18 cellular contexts compared by ENCODE assay signal in genomic region chr2:73077424-73077795, GRCh38. TPM values are rescaled to one million over a fixed set of nuclear protein-coding genes. Genes with fewer than 3 reads are reported as not detected.
DNase-seq lines count a peak whose midpoint lies in the region; ATAC-seq, FAIRE-seq and TF ChIP-seq lines count a peak whose summit lies in the region.
"Had no signal": no experiment of that assay in that cellular context is flagged by ENCODE, and none has a peak within 500 bp of the region (broad histone marks: within the 10 kb centered on the region; RNA-seq: fewer than 3 reads in every experiment).

No MANE protein-coding gene starts in this region.

- no peaks in the 10 kb centered on the region for H3K27me3 ChIP-seq in Loucy (ENCODE audit: insufficient read depth, low read length, poor library complexity, severe bottlenecking)
- H3K27me3 ChIP-seq in astrocyte (ENCODE audit: insufficient read depth, low read length), result no peaks in the 10 kb centered on the region
- H3K27me3 ChIP-seq: BE2C had no signal

- H3K27ac Mint-ChIP-seq in astrocyte (ENCODE audit: unreplicated experiment), result no peak overlapping the region
- H3K27ac Mint-ChIP-seq in stimulated activated effector memory CD8-positive, alpha-beta T cell treated with anti-CD3 and anti-CD28 coated beads, Interleukin-12 subunit alpha, Interleukin-12 subunit beta, amount 100 ng/mL, for 72 hours, result peak overlapping the region; percentile 67
- no peak overlapping the region for H3K27ac Mint-ChIP-seq in stimulated activated naive B cell treated with anti-CD40 and anti-IgM and Interleukin-4, amounts not matched to agents 10 μg/mL and 1 μg/mL and 100 μg/mL, for 72 hours

- H3K4me1 Mint-ChIP-seq in astrocyte (ENCODE audit: low read depth, unreplicated experiment), result no peaks in the 10 kb centered on the region
- H3K4me1 Mint-ChIP-seq in stimulated activated effector memory CD8-positive, alpha-beta T cell treated with anti-CD3 and anti-CD28 coated beads, Interleukin-12 subunit alpha, Interleukin-12 subunit beta, amount 100 ng/mL, for 72 hours, result peaks cover 6% of the 10 kb centered on the region
- no peaks in the 10 kb centered on the region for H3K4me1 Mint-ChIP-seq in stimulated activated naive B cell treated with anti-CD40 and anti-IgM and Interleukin-4, amounts not matched to agents 10 μg/mL and 1 μg/mL and 100 μg/mL, for 72 hours

- no peak overlapping the region for H3K27ac ChIP-seq in astrocyte (ENCODE audit: low read depth, low read length)
- H3K27ac ChIP-seq: A549, GM23248, HL-60 had no signal

- H4K20me1 ChIP-seq in Loucy (ENCODE audit: insufficient read depth, low read length, poor library complexity, severe bottlenecking) (no peaks in the 10 kb centered on the region), astrocyte (ENCODE audit: insufficient read depth, low read length) (peaks cover 86% of the 10 kb centered on the region)

- no peak overlapping the region for H2AFZ ChIP-seq in Loucy (ENCODE audit: low read length)
- no peak overlapping the region for H2AFZ ChIP-seq in astrocyte (ENCODE audit: low read depth, low read length)
- H2AFZ ChIP-seq: GM23248 had no signal

- H3K4me3 Mint-ChIP-seq in astrocyte (ENCODE audit: unreplicated experiment), result peak overlapping the region; percentile 1
- H3K4me3 Mint-ChIP-seq in stimulated activated effector memory CD8-positive, alpha-beta T cell treated with anti-CD3 and anti-CD28 coated beads, Interleukin-12 subunit alpha, Interleukin-12 subunit beta, amount 100 ng/mL, for 72 hours, result no peak overlapping the region
- no peak overlapping the region for H3K4me3 Mint-ChIP-seq in stimulated activated naive B cell treated with anti-CD40 and anti-IgM and Interleukin-4, amounts not matched to agents 10 μg/mL and 1 μg/mL and 100 μg/mL, for 72 hours
- H3K4me3 Mint-ChIP-seq: CD8-positive, alpha-beta memory T cell had no signal

- no peaks in the 10 kb centered on the region for H3K9me2 ChIP-seq in Loucy (replicated peaks; ENCODE audit: low read depth, low read length)

- no peak for ATAC-seq in stimulated activated effector memory CD8-positive, alpha-beta T cell treated with anti-CD3 and anti-CD28 coated beads, Interleukin-12 subunit alpha, Interleukin-12 subunit beta, amount 100 ng/mL, for 72 hours
- ATAC-seq in GM19452 (IDR thresholded peaks at IDR 0.05; ENCODE audit: unreplicated experiment), result no peak
- no peak for ATAC-seq in stimulated activated naive B cell treated with anti-CD40 and anti-IgM and Interleukin-4, amounts not matched to agents 10 μg/mL and 1 μg/mL and 100 μg/mL, for 72 hours (replicated peaks)
- ATAC-seq: HCT116 had no signal

- H3K79me2 ChIP-seq in Loucy (ENCODE audit: insufficient read depth, low read length) (no peaks in the 10 kb centered on the region), astrocyte (ENCODE audit: insufficient read depth, low read length) (peaks cover 40% of the 10 kb centered on the region)

- peaks cover 35% of the 10 kb centered on the region for H3K36me3 Mint-ChIP-seq in astrocyte (ENCODE audit: low read depth, unreplicated experiment)
- peaks cover 6% of the 10 kb centered on the region for H3K36me3 Mint-ChIP-seq in stimulated activated effector memory CD8-positive, alpha-beta T cell treated with anti-CD3 and anti-CD28 coated beads, Interleukin-12 subunit alpha, Interleukin-12 subunit beta, amount 100 ng/mL, for 72 hours
- peaks cover 0 to 1% of the 10 kb centered on the region in 2 donors for H3K36me3 Mint-ChIP-seq in stimulated activated naive B cell treated with anti-CD40 and anti-IgM and Interleukin-4, amounts not matched to agents 10 μg/mL and 1 μg/mL and 100 μg/mL, for 72 hours
- H3K36me3 Mint-ChIP-seq: CD8-positive, alpha-beta memory T cell had no signal

- no peak overlapping the region for H3K4me3 ChIP-seq in Loucy (ENCODE audit: low read length, poor library complexity, severe bottlenecking)
- no peak overlapping the region for H3K4me3 ChIP-seq in astrocyte (ENCODE audit: insufficient read depth, low read depth, low read length)
- H3K4me3 ChIP-seq: A549, GM23248 had no signal

- H3K4me2 ChIP-seq in Loucy (ENCODE audit: low read depth, low read length, poor library complexity, severe bottlenecking) (no peak overlapping the region), astrocyte (ENCODE audit: low read length) (no peak overlapping the region)
- H3K4me2 ChIP-seq: A549 had no signal

- H3K9ac ChIP-seq in Loucy (ENCODE audit: low read depth, low read length, poor library complexity, severe bottlenecking) (peak overlapping the region; percentile 26), astrocyte (ENCODE audit: low read length) (no peak overlapping the region)
- H3K9ac ChIP-seq: GM23248 had no signal

- H3K36me3 ChIP-seq in Loucy (ENCODE audit: insufficient read depth, low read length), result peaks cover 5% of the 10 kb centered on the region; the same call in 1 of the 2 replicates
- peaks cover 11% of the 10 kb centered on the region for H3K36me3 ChIP-seq in astrocyte (ENCODE audit: insufficient read depth, low read length)
- H3K36me3 ChIP-seq: BE2C had no signal

- H3K27me3 Mint-ChIP-seq in astrocyte (ENCODE audit: low read depth, unreplicated experiment), result no peaks in the 10 kb centered on the region
- H3K27me3 Mint-ChIP-seq in stimulated activated naive B cell treated with anti-CD40 and anti-IgM and Interleukin-4, amounts not matched to agents 10 μg/mL and 1 μg/mL and 100 μg/mL, for 72 hours, result no peaks in the 10 kb centered on the region

- H3K4me1 ChIP-seq in Loucy (ENCODE audit: insufficient read depth, low read length, poor library complexity, severe bottlenecking) (peaks cover 11% of the 10 kb centered on the region), astrocyte (ENCODE audit: insufficient read depth, low read length) (no peaks in the 10 kb centered on the region)
- H3K4me1 ChIP-seq: A549, BE2C, Caco-2 had no signal

- TF ChIP-seq CTCF in Loucy (conservative IDR thresholded peaks at IDR 0.05; ENCODE audit: low read length) (no peak), astrocyte (IDR thresholded peaks at IDR 0.05; ENCODE audit: insufficient read depth, low read depth, low read length) (no peak)

- DNase-seq in astrocyte (ENCODE audit: low read depth), result no peak
- peak; percentile 50 for DNase-seq in kidney tubule cell (ENCODE audit: low spot score)
- DNase-seq in stimulated activated effector memory CD8-positive, alpha-beta T cell treated with anti-CD3 and anti-CD28 coated beads, Interleukin-12 subunit alpha, Interleukin-12 subunit beta, amount 100 ng/mL, for 72 hours (ENCODE audit: low spot score in 2 of 2), result no peak
- no peak for DNase-seq in stimulated activated naive B cell treated with anti-CD40 and anti-IgM and Interleukin-4, amounts not matched to agents 10 μg/mL and 1 μg/mL and 100 μg/mL, for 72 hours
- no peak for DNase-seq in NCI-H2171 (lab: John Stamatoyannopoulos, UW)
- DNase-seq: BE2C; Caco-2; CD8-positive, alpha-beta memory T cell; DMS53; GF-D8; GM23248 had no signal

- no peak for FAIRE-seq in astrocyte (lab: Jason Lieb, UNC)
- FAIRE-seq: A549, GM19239, H54 had no signal

- H3F3A ChIP-seq in Loucy (ENCODE audit: low read depth), result no peaks in the 10 kb centered on the region

- H3K9me3 Mint-ChIP-seq in astrocyte (ENCODE audit: unreplicated experiment), result peaks cover 6% of the 10 kb centered on the region
- no peaks in the 10 kb centered on the region for H3K9me3 Mint-ChIP-seq in stimulated activated effector memory CD8-positive, alpha-beta T cell treated with anti-CD3 and anti-CD28 coated beads, Interleukin-12 subunit alpha, Interleukin-12 subunit beta, amount 100 ng/mL, for 72 hours
- H3K9me3 Mint-ChIP-seq in stimulated activated naive B cell treated with anti-CD40 and anti-IgM and Interleukin-4, amounts not matched to agents 10 μg/mL and 1 μg/mL and 100 μg/mL, for 72 hours, result no peaks in the 10 kb centered on the region
- H3K9me3 Mint-ChIP-seq: CD8-positive, alpha-beta memory T cell had no signal

- H3K9me3 ChIP-seq in Loucy (ENCODE audit: insufficient read depth, low read depth, low read length) (no peaks in the 10 kb centered on the region), astrocyte (ENCODE audit: insufficient read depth, low read depth, low read length) (no peaks in the 10 kb centered on the region)
- H3K9me3 ChIP-seq: A549, BE2C, Caco-2 had no signal

RNA-seq across cellular contexts. Expression of gene SFXN5, which starts 5.9 kb away (rescaled TPM):
- 14.9 and 15.9 TPM in 2 replicates for total RNA-seq in astrocyte

RNA-seq across cellular contexts. Expression of gene RAB11FIP5, which starts 35.3 kb away (rescaled TPM):
- total RNA-seq in astrocyte, result 56.0 and 70.5 TPM in 2 replicates
